20 cellular contexts compared by ENCODE assay signal in genomic region chr2:237455764-237456163, GRCh38. TPM values are rescaled to one million over a fixed set of nuclear protein-coding genes. Genes with fewer than 3 reads are reported as not detected.
DNase-seq lines count a peak whose midpoint lies in the region; ATAC-seq and TF ChIP-seq lines count a peak whose summit lies in the region.
"Had no signal": no experiment of that assay in that cellular context is flagged by ENCODE, and none has a peak within 500 bp of the region (broad histone marks: within the 10 kb centered on the region; RNA-seq: fewer than 3 reads in every experiment).

No MANE protein-coding gene starts in this region.

- peaks cover 9% of the 10 kb centered on the region; the same call in 1 of the 2 replicates for H3K36me3 Mint-ChIP-seq in HFFc6 (ENCODE audit: low read depth)
- H3K36me3 Mint-ChIP-seq in memory B cell = no peaks in the 10 kb centered on the region
- peaks cover 0 to 1% of the 10 kb centered on the region in 2 donors for H3K36me3 Mint-ChIP-seq in stimulated activated naive B cell treated with anti-CD40 and anti-IgM and Interleukin-4, amounts not matched to agents 10 μg/mL and 1 μg/mL and 100 μg/mL, for 72 hours

- H3K9me3 Mint-ChIP-seq in HFFc6 (no peaks in the 10 kb centered on the region), memory B cell (no peaks in the 10 kb centered on the region)
- H3K9me3 Mint-ChIP-seq in stimulated activated naive B cell treated with anti-CD40 and anti-IgM and Interleukin-4, amounts not matched to agents 10 μg/mL and 1 μg/mL and 100 μg/mL, for 72 hours = peaks cover 2 to 8% of the 10 kb centered on the region in 2 donors

- intact Hi-C loops in ascending aorta (cut with DNase I) = loop anchor here (2.0 to 5.0 kb wide), 2 partner anchors 19 to 33 kb away; no protein-coding TSS in a partner anchor

- H3K27ac Mint-ChIP-seq in HFFc6 = peak overlapping the region; percentile 80; the same call in 1 of the 2 replicates
- H3K27ac Mint-ChIP-seq in memory B cell = no peak overlapping the region
- no peak overlapping the region for H3K27ac Mint-ChIP-seq in stimulated activated naive B cell treated with anti-CD40 and anti-IgM and Interleukin-4, amounts not matched to agents 10 μg/mL and 1 μg/mL and 100 μg/mL, for 72 hours
- H3K27ac Mint-ChIP-seq: activated CD4-positive, alpha-beta T cell treated with anti-CD3 and anti-CD28 coated beads, Interleukin-2, amount 10 ng/mL, durations not matched to agents 7 days and 5 days; B cell had no signal

- H3K27me3 Mint-ChIP-seq in HFFc6 (ENCODE audit: insufficient read depth) (peaks cover 1% of the 10 kb centered on the region; the same call in 1 of the 2 replicates), memory B cell (peaks cover 18% of the 10 kb centered on the region)
- peaks cover 19 to 42% of the 10 kb centered on the region in 2 donors for H3K27me3 Mint-ChIP-seq in stimulated activated naive B cell treated with anti-CD40 and anti-IgM and Interleukin-4, amounts not matched to agents 10 μg/mL and 1 μg/mL and 100 μg/mL, for 72 hours
- H3K27me3 Mint-ChIP-seq: activated CD4-positive, alpha-beta T cell treated with anti-CD3 and anti-CD28 coated beads, Interleukin-2, amount 10 ng/mL, durations not matched to agents 7 days and 5 days had no signal

- no peaks in the 10 kb centered on the region for H3K36me3 ChIP-seq in ascending aorta
- H3K36me3 ChIP-seq: esophagus muscularis mucosa, neutrophil, upper lobe of right lung had no signal

- H3K27ac ChIP-seq in ascending aorta = peak overlapping the region; percentile 82 to 88
- H3K27ac ChIP-seq: neutrophil, upper lobe of right lung had no signal

- H3K4me3 ChIP-seq in ascending aorta = no peak overlapping the region
- H3K4me3 ChIP-seq: esophagus muscularis mucosa, upper lobe of right lung had no signal

- TF ChIP-seq CTCF in HFFc6 (IDR thresholded peaks at IDR 0.05) = no peak
- no peak for TF ChIP-seq CTCF in ascending aorta (IDR thresholded peaks at IDR 0.05)

- H3K27me3 ChIP-seq in ascending aorta = no peaks in the 10 kb centered on the region
- H3K27me3 ChIP-seq: esophagus muscularis mucosa, neutrophil, upper lobe of right lung had no signal

- ATAC-seq in memory B cell (ENCODE audit: low read depth) (peak; percentile 43), GM21723 (IDR thresholded peaks at IDR 0.05; ENCODE audit: unreplicated experiment) (no peak)
- ATAC-seq in stimulated activated naive B cell treated with anti-CD40 and anti-IgM and Interleukin-4, amounts not matched to agents 10 μg/mL and 1 μg/mL and 100 μg/mL, for 72 hours (replicated peaks) = peak; percentile 77 to 79

- DNase-seq in HFFc6 (no peak), ascending aorta (ENCODE audit: low spot score in 2 of 2) (no peak), memory B cell (ENCODE audit: low spot score in 2 of 2) (no peak), MV-4-11 (lab: John Stamatoyannopoulos, UW) (no peak), hypothalamus (lab: John Stamatoyannopoulos, UW) (no peak)
- peak; percentile 16 for DNase-seq in stimulated activated naive B cell treated with anti-CD40 and anti-IgM and Interleukin-4, amounts not matched to agents 10 μg/mL and 1 μg/mL and 100 μg/mL, for 72 hours
- no peak for DNase-seq in activated CD4-positive, CD25-positive, alpha-beta regulatory T cell (lab: John Stamatoyannopoulos, UW)
- DNase-seq: activated CD4-positive, alpha-beta T cell treated with anti-CD3 and anti-CD28 coated beads, Interleukin-2, amount 10 ng/mL, durations not matched to agents 7 days and 5 days; activated CD8-positive, alpha-beta memory T cell treated with anti-CD3 and anti-CD28 coated beads, Interleukin-2, amount 50 U/mL, for 4 hours; activated gamma-delta T cell treated with Interleukin-2 at 50 U/mL for 16 hours; amniotic stem cell; cerebellar nuclear complex; effector memory CD4-positive, alpha-beta T cell; NCI-H446 treated with DMSO at 0.1 percent for 48 hours; SW 1271 had no signal

- H3K9me3 ChIP-seq in ascending aorta = no peaks in the 10 kb centered on the region
- H3K9me3 ChIP-seq: esophagus muscularis mucosa, neutrophil, upper lobe of right lung had no signal

- H3K4me1 ChIP-seq in ascending aorta = peaks cover 5 to 25% of the 10 kb centered on the region in 2 donors
- H3K4me1 ChIP-seq: upper lobe of right lung had no signal

- no peak overlapping the region for H3K4me3 Mint-ChIP-seq in HFFc6
- H3K4me3 Mint-ChIP-seq in memory B cell = no peak overlapping the region
- H3K4me3 Mint-ChIP-seq in stimulated activated naive B cell treated with anti-CD40 and anti-IgM and Interleukin-4, amounts not matched to agents 10 μg/mL and 1 μg/mL and 100 μg/mL, for 72 hours = no peak overlapping the region
- H3K4me3 Mint-ChIP-seq: activated CD4-positive, alpha-beta T cell treated with anti-CD3 and anti-CD28 coated beads, Interleukin-2, amount 10 ng/mL, durations not matched to agents 7 days and 5 days; B cell had no signal

- H3K4me1 Mint-ChIP-seq in HFFc6 (ENCODE audit: low read depth) = peaks cover 81% of the 10 kb centered on the region
- H3K4me1 Mint-ChIP-seq in memory B cell = peaks cover 8% of the 10 kb centered on the region
- H3K4me1 Mint-ChIP-seq in stimulated activated naive B cell treated with anti-CD40 and anti-IgM and Interleukin-4, amounts not matched to agents 10 μg/mL and 1 μg/mL and 100 μg/mL, for 72 hours = peaks cover 15 to 23% of the 10 kb centered on the region in 2 donors

RNA-seq across cellular contexts. Expression of gene MLPH, which starts 31.3 kb away (rescaled TPM):
- total RNA-seq in HFFc6 (2021; fragmentation: NEBNext Ultra II Directional; extraction: Animal tissue kit (Norgen Biotek cat#: 25700)) = 10 to 100 TPM; 32.0 to 44.1 (median 41.0) TPM
- total RNA-seq in ascending aorta = 91.0 TPM
- total RNA-seq: activated CD4-positive, alpha-beta T cell treated with anti-CD3 and anti-CD28 coated beads, Interleukin-2, amount 10 ng/mL, durations not matched to agents 7 days and 5 days; B cell had no signal

RNA-seq across cellular contexts. Expression of gene COL6A3, which starts 41.8 kb away (rescaled TPM):
- 100 to 1,000 TPM; 409 to 759 (median 458) TPM for total RNA-seq in HFFc6 (2021; fragmentation: NEBNext Ultra II Directional; extraction: Animal tissue kit (Norgen Biotek cat#: 25700))
- total RNA-seq in ascending aorta = 156 TPM
